In genomic region chr1:110038271-110038670, GRCh38 we compare ENCODE assay signal across 9 cellular contexts. TPM values are rescaled to one million over a fixed set of nuclear protein-coding genes. Genes with fewer than 3 reads are reported as not detected.
"Had no signal": no experiment of that assay in that cellular context is flagged by ENCODE, and none has a peak within 500 bp of the region (broad histone marks: within the 10 kb centered on the region; RNA-seq: fewer than 3 reads in every experiment).

No MANE protein-coding gene starts in this region.

- DNase-seq: H9, HCEC 1CT, KBM-7 had no signal

- H3K27me3 Mint-ChIP-seq: IgD-negative memory B cell had no signal

- H3K4me2 ChIP-seq: GM23338 had no signal

- H3K4me3 ChIP-seq: GM23338 had no signal

- H3K27ac ChIP-seq: HL-60 had no signal

- H3K36me3 Mint-ChIP-seq: IgD-negative memory B cell had no signal

- H3K4me3 Mint-ChIP-seq: GM23338, H9, IgD-negative memory B cell had no signal

- H3K9me3 Mint-ChIP-seq: GM23338, H9, IgD-negative memory B cell had no signal

- H3K27ac Mint-ChIP-seq: GM23338, H9 had no signal

RNA-seq across cellular contexts. Expression of gene ALX3, which starts 32.2 kb away (rescaled TPM):
- total RNA-seq: GM23338, H1, H9, HepG2, HT1080 had no signal
- polyA plus RNA-seq: GM23338, HepG2, IgD-negative memory B cell had no signal
